ENCODE assay signal across 1 cellular context in the genomic region with DNA sequence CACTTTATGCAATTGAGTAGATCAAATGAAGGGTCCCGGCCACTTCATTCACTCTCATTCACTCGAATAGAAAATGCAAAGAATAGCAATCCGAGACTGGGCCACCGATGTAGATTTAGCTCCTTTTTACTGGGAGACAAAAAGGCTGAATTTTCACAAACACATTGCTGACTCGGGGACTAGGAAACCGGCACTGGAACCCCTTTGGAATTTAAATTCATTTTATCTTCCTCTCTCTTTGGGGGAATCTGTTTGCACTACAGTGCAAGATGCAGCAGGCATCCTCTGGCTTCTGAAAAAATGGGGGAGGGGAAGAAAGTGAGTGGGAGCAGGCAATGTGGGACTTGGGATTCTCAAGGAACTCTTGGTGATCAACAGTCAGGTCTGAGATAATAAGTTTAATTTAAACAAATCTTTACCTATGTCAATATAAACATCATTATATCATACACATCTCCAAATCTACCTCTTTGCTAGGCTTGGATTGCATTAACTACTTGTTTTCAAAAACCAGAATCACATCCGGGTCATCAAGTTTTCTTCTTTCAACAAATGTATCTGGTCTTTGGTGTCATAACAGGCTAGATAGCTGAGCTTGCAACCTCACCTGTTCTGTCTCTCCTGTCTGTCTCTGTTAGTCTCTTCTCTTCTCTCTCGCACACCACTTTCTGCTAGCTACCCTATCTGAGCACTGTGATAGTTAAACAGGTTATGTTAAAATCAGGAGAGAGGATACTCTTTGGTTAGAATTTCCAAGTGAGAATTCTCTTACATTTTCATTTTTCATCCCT.
TF ChIP-seq lines count a peak whose summit lies in the region.

No MANE protein-coding gene starts in this region.

TF ChIP-seq in H1, 55 proteins besides CTCF, POLR2A, EP300 and RAD21:
- TF ChIP-seq CHD1 (IDR thresholded peaks at IDR 0.05; ENCODE audit: low read depth, low read length) = no peak
- no peak for TF ChIP-seq SP1 (IDR thresholded peaks at IDR 0.05; ENCODE audit: low read depth, low read length)
- TF ChIP-seq JUN (IDR thresholded peaks at IDR 0.05; ENCODE audit: low read depth, low read length) = no peak
- TF ChIP-seq CREB1 (IDR thresholded peaks at IDR 0.05) = no peak
- no peak for TF ChIP-seq NANOG (IDR thresholded peaks at IDR 0.05; ENCODE audit: insufficient read depth, low read depth, low read length, poor library complexity, severe bottlenecking)
- TF ChIP-seq SIRT6 (IDR thresholded peaks at IDR 0.05; ENCODE audit: low read length) = no peak
- no peak for TF ChIP-seq SIN3A (conservative IDR thresholded peaks at IDR 0.05 in 1 of 2, IDR thresholded peaks at IDR 0.05 in 1 of 2; ENCODE audit: low read depth in 1 of 2, low read length in 2 of 2)
- TF ChIP-seq, protein P1, sequence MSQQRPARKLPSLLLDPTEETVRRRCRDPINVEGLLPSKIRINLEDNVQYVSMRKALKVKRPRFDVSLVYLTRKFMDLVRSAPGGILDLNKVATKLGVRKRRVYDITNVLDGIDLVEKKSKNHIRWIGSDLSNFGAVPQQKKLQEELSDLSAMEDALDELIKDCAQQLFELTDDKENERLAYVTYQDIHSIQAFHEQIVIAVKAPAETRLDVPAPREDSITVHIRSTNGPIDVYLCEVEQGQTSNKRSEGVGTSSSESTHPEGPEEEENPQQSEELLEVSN (IDR thresholded peaks at IDR 0.05) = no peak
- TF ChIP-seq FOSL1 (IDR thresholded peaks at IDR 0.05; ENCODE audit: insufficient read depth, low read depth, low read length) = no peak
- no peak for TF ChIP-seq SRF (IDR thresholded peaks at IDR 0.05; ENCODE audit: low read depth, low read length)
- TF ChIP-seq POU5F1 (IDR thresholded peaks at IDR 0.05; ENCODE audit: low read depth, low read length) = no peak
- TF ChIP-seq HDAC2 (IDR thresholded peaks at IDR 0.05; ENCODE audit: borderline replicate concordance in 1 of 2, low read depth in 2 of 2, low read length in 2 of 2) = no peak
- TF ChIP-seq JUND (IDR thresholded peaks at IDR 0.05; ENCODE audit: low read length) = no peak
- TF ChIP-seq, protein P2, sequence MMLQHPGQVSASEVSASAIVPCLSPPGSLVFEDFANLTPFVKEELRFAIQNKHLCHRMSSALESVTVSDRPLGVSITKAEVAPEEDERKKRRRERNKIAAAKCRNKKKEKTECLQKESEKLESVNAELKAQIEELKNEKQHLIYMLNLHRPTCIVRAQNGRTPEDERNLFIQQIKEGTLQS (IDR thresholded peaks at IDR 0.05; ENCODE audit: insufficient read depth, low read depth, low read length) = no peak
- no peak for TF ChIP-seq CHD2 (IDR thresholded peaks at IDR 0.05; ENCODE audit: low read length)
- TF ChIP-seq, protein P3, sequence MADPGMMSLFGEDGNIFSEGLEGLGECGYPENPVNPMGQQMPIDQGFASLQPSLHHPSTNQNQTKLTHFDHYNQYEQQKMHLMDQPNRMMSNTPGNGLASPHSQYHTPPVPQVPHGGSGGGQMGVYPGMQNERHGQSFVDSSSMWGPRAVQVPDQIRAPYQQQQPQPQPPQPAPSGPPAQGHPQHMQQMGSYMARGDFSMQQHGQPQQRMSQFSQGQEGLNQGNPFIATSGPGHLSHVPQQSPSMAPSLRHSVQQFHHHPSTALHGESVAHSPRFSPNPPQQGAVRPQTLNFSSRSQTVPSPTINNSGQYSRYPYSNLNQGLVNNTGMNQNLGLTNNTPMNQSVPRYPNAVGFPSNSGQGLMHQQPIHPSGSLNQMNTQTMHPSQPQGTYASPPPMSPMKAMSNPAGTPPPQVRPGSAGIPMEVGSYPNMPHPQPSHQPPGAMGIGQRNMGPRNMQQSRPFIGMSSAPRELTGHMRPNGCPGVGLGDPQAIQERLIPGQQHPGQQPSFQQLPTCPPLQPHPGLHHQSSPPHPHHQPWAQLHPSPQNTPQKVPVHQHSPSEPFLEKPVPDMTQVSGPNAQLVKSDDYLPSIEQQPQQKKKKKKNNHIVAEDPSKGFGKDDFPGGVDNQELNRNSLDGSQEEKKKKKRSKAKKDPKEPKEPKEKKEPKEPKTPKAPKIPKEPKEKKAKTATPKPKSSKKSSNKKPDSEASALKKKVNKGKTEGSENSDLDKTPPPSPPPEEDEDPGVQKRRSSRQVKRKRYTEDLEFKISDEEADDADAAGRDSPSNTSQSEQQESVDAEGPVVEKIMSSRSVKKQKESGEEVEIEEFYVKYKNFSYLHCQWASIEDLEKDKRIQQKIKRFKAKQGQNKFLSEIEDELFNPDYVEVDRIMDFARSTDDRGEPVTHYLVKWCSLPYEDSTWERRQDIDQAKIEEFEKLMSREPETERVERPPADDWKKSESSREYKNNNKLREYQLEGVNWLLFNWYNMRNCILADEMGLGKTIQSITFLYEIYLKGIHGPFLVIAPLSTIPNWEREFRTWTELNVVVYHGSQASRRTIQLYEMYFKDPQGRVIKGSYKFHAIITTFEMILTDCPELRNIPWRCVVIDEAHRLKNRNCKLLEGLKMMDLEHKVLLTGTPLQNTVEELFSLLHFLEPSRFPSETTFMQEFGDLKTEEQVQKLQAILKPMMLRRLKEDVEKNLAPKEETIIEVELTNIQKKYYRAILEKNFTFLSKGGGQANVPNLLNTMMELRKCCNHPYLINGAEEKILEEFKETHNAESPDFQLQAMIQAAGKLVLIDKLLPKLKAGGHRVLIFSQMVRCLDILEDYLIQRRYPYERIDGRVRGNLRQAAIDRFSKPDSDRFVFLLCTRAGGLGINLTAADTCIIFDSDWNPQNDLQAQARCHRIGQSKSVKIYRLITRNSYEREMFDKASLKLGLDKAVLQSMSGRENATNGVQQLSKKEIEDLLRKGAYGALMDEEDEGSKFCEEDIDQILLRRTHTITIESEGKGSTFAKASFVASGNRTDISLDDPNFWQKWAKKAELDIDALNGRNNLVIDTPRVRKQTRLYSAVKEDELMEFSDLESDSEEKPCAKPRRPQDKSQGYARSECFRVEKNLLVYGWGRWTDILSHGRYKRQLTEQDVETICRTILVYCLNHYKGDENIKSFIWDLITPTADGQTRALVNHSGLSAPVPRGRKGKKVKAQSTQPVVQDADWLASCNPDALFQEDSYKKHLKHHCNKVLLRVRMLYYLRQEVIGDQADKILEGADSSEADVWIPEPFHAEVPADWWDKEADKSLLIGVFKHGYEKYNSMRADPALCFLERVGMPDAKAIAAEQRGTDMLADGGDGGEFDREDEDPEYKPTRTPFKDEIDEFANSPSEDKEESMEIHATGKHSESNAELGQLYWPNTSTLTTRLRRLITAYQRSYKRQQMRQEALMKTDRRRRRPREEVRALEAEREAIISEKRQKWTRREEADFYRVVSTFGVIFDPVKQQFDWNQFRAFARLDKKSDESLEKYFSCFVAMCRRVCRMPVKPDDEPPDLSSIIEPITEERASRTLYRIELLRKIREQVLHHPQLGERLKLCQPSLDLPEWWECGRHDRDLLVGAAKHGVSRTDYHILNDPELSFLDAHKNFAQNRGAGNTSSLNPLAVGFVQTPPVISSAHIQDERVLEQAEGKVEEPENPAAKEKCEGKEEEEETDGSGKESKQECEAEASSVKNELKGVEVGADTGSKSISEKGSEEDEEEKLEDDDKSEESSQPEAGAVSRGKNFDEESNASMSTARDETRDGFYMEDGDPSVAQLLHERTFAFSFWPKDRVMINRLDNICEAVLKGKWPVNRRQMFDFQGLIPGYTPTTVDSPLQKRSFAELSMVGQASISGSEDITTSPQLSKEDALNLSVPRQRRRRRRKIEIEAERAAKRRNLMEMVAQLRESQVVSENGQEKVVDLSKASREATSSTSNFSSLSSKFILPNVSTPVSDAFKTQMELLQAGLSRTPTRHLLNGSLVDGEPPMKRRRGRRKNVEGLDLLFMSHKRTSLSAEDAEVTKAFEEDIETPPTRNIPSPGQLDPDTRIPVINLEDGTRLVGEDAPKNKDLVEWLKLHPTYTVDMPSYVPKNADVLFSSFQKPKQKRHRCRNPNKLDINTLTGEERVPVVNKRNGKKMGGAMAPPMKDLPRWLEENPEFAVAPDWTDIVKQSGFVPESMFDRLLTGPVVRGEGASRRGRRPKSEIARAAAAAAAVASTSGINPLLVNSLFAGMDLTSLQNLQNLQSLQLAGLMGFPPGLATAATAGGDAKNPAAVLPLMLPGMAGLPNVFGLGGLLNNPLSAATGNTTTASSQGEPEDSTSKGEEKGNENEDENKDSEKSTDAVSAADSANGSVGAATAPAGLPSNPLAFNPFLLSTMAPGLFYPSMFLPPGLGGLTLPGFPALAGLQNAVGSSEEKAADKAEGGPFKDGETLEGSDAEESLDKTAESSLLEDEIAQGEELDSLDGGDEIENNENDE (IDR thresholded peaks at IDR 0.05; ENCODE audit: insufficient replicate concordance, low read length) = no peak
- no peak for TF ChIP-seq KDM4A (IDR thresholded peaks at IDR 0.05; ENCODE audit: low read depth, low read length, severe bottlenecking)
